ENCODE assay signal across 1 cellular context in genomic region chr2:7324706-7325105, GRCh38.
TF ChIP-seq lines count a peak whose summit lies in the region.

No MANE protein-coding gene starts in this region.

TF ChIP-seq in WTC11, 78 proteins besides CTCF, POLR2A, EP300 and RAD21:
- TF ChIP-seq ZNF396 (CRISPR knock-in tag; IDR thresholded peaks at IDR 0.05; ENCODE audit: borderline replicate concordance), result no peak
- TF ChIP-seq, protein P1, sequence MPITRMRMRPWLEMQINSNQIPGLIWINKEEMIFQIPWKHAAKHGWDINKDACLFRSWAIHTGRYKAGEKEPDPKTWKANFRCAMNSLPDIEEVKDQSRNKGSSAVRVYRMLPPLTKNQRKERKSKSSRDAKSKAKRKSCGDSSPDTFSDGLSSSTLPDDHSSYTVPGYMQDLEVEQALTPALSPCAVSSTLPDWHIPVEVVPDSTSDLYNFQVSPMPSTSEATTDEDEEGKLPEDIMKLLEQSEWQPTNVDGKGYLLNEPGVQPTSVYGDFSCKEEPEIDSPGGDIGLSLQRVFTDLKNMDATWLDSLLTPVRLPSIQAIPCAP (CRISPR knock-in tag; IDR thresholded peaks at IDR 0.05), result no peak
- TF ChIP-seq, protein P2, sequence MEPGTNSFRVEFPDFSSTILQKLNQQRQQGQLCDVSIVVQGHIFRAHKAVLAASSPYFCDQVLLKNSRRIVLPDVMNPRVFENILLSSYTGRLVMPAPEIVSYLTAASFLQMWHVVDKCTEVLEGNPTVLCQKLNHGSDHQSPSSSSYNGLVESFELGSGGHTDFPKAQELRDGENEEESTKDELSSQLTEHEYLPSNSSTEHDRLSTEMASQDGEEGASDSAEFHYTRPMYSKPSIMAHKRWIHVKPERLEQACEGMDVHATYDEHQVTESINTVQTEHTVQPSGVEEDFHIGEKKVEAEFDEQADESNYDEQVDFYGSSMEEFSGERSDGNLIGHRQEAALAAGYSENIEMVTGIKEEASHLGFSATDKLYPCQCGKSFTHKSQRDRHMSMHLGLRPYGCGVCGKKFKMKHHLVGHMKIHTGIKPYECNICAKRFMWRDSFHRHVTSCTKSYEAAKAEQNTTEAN (CRISPR knock-in tag; IDR thresholded peaks at IDR 0.05), result no peak
- TF ChIP-seq PRDM15 (CRISPR knock-in tag; IDR thresholded peaks at IDR 0.05), result no peak
- TF ChIP-seq MXD4 (CRISPR knock-in tag; IDR thresholded peaks at IDR 0.05; ENCODE audit: borderline replicate concordance), result no peak
- no peak for TF ChIP-seq ATF3 (CRISPR knock-in tag; conservative IDR thresholded peaks at IDR 0.05)
- no peak for TF ChIP-seq GRHL2 (CRISPR knock-in tag; IDR thresholded peaks at IDR 0.05; ENCODE audit: insufficient replicate concordance, severe bottlenecking)
